10 cellular contexts compared by ENCODE assay signal in the genomic region with DNA sequence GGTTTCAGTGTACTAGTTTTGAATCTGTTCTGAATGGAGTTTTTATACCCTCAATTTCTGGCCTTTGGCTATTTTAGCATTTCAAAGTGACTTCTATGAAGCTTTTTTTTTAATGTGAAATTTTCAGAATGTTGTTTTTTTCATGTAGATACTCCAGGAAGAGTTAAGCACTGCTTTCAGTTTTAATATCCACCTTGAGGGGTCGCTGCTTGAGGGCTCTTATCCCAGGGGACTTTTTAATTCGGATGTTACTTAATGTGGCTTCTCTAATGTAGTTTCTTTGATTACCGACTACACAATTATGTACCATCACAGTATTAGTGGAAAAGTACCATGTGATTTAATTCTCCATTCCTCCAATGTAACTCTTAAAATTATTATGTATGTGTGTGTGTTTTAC. TPM values are rescaled to one million over a fixed set of nuclear protein-coding genes. Genes with fewer than 3 reads are reported as not detected.
A peak's percentile ranks its signal among the peaks of the same experiment; 100 is the strongest.
DNase-seq lines count a peak whose midpoint lies in the region; ATAC-seq, FAIRE-seq and TF ChIP-seq lines count a peak whose summit lies in the region.
"Had no signal": no experiment of that assay in that cellular context is flagged by ENCODE, and none has a peak within 500 bp of the region (broad histone marks: within the 10 kb centered on the region; RNA-seq: fewer than 3 reads in every experiment).

No MANE protein-coding gene starts in this region.

- H3K79me2 ChIP-seq in keratinocyte (ENCODE audit: control insufficient read depth, insufficient read depth, low read length): peaks cover 24% of the 10 kb centered on the region

- H3K9ac ChIP-seq in BLaER1: no peak overlapping the region
- no peak overlapping the region for H3K9ac ChIP-seq in keratinocyte (ENCODE audit: control insufficient read depth, extremely low read depth, insufficient read depth, low read length)

- DNase-seq in GM19239 (ENCODE audit: insufficient read length, low spot score): no peak
- peak; percentile 34 for DNase-seq in amniotic epithelial cell (ENCODE audit: low read depth)
- DNase-seq in keratinocyte (ENCODE audit: low read depth, low spot score): no peak
- no peak for DNase-seq in H54 (ENCODE audit: insufficient read length, low spot score)
- no peak for DNase-seq in GF-D8 (lab: John Stamatoyannopoulos, UW)
- DNase-seq: SW 1271 had no signal

- no peak overlapping the region for H3K27ac ChIP-seq in BLaER1
- H3K27ac ChIP-seq in keratinocyte (ENCODE audit: control insufficient read depth, insufficient read depth, low read length): no peak overlapping the region
- H3K27ac ChIP-seq: skin epidermis had no signal

- no peak for TF ChIP-seq POLR2A in H54 (IDR thresholded peaks at IDR 0.05; ENCODE audit: low read depth, low read length)

- H3K4me3 ChIP-seq in BLaER1: no peak overlapping the region
- no peak overlapping the region for H3K4me3 ChIP-seq in keratinocyte (ENCODE audit: control insufficient read depth in 2 of 3, extremely low read depth in 1 of 3, insufficient read depth in 2 of 3, low read depth in 1 of 3, low read length in 3 of 3)
- H3K4me3 ChIP-seq: skin epidermis had no signal

- H3K4me1 ChIP-seq in BLaER1 (peaks cover 38% of the 10 kb centered on the region), keratinocyte (ENCODE audit: control insufficient read depth, extremely low read depth, insufficient read depth, low read length) (peaks cover 9% of the 10 kb centered on the region)

- peaks cover 59% of the 10 kb centered on the region for H4K20me1 ChIP-seq in BLaER1
- H4K20me1 ChIP-seq in keratinocyte (ENCODE audit: control insufficient read depth, extremely low read depth, insufficient read depth, low read length): no peaks in the 10 kb centered on the region

- H3K27me3 ChIP-seq in BLaER1 (no peaks in the 10 kb centered on the region), keratinocyte (ENCODE audit: control insufficient read depth, extremely low read depth, insufficient read depth, low read length) (no peaks in the 10 kb centered on the region)

- no peaks in the 10 kb centered on the region for H3K9me3 ChIP-seq in BLaER1
- H3K9me3 ChIP-seq in keratinocyte (ENCODE audit: control insufficient read depth, low read depth, low read length): no peaks in the 10 kb centered on the region

- dilution Hi-C loops in keratinocyte (cut with MboI; ENCODE audit: extremely low pct_ligation_motif_present, low sequenced_read_pairs): no loop called here

- no peak overlapping the region for H2AFZ ChIP-seq in keratinocyte (ENCODE audit: control insufficient read depth, low read length)

- peak in 2 of 3 experiments; percentile 4 to 14 for TF ChIP-seq CTCF in keratinocyte (optimal IDR thresholded peaks at IDR 0.05 in 1 of 3, IDR thresholded peaks at IDR 0.05 in 1 of 3, conservative IDR thresholded peaks at IDR 0.05 in 1 of 3; ENCODE audit: extremely low read depth in 1 of 3, insufficient read depth in 2 of 3, low read length in 3 of 3)

- no peaks in the 10 kb centered on the region for H3K9me1 ChIP-seq in keratinocyte (ENCODE audit: control insufficient read depth, extremely low read depth, insufficient read depth, low read length)

- no peak for ATAC-seq in GM19328 (IDR thresholded peaks at IDR 0.05; ENCODE audit: unreplicated experiment)
- ATAC-seq in HG03571 (IDR thresholded peaks at IDR 0.05; ENCODE audit: unreplicated experiment): no peak

- H3K36me3 ChIP-seq in BLaER1 (peaks cover 31% of the 10 kb centered on the region), keratinocyte (ENCODE audit: control insufficient read depth in 2 of 2, extremely low read depth in 1 of 2, insufficient read depth in 2 of 2, low read length in 2 of 2) (peaks cover 2 to 4% of the 10 kb centered on the region in 2 experiments)

- H3K4me2 ChIP-seq in BLaER1 (peak overlapping the region; percentile 50; the same call in 1 of the 2 replicates), keratinocyte (ENCODE audit: control insufficient read depth, extremely low read depth, insufficient read depth, low read depth, low read length) (no peak overlapping the region)

- FAIRE-seq in GM19239 (lab: Jason Lieb, UNC) (peak; percentile 80), keratinocyte (lab: Jason Lieb, UNC) (no peak), H54 (lab: Jason Lieb, UNC) (no peak)

RNA-seq across cellular contexts. Expression of gene IFIT5, which starts 5.2 kb away (rescaled TPM):
- polyA plus RNA-seq in keratinocyte: 10.7 to 15.8 TPM (median 14.8 TPM) in 3 replicates
- polyA plus RNA-seq in keratinocyte (2011; ENCODE audit: low read depth): 1.4 TPM
- polyA plus RNA-seq in keratinocyte (2011; cell fraction: cytosol; rRNA removed): 5.5 and 12.3 TPM in 2 replicates
- polyA plus RNA-seq in keratinocyte (2011; cell fraction: nucleus; rRNA removed): 9.8 and 11.4 TPM in 2 replicates
- polyA plus RNA-seq in keratinocyte (2012; ENCODE audit: low replicate concordance): 2.4 and 14.9 TPM in 2 replicates
- 3.6 to 14.5 TPM (median 7.4 TPM) in 3 replicates for polyA minus RNA-seq in keratinocyte
- polyA minus RNA-seq in keratinocyte (2011; cell fraction: cytosol; rRNA and poly(A)+ RNA removed): 8.8 TPM
- 6.5 and 13.2 TPM in 2 replicates for polyA minus RNA-seq in keratinocyte (2011; cell fraction: nucleus; rRNA and poly(A)+ RNA removed)

RNA-seq across cellular contexts. Expression of gene IFIT1, which starts 27.1 kb away (rescaled TPM):
- 96.9 to 140 TPM (median 112 TPM) in 3 replicates for polyA plus RNA-seq in keratinocyte
- 0.51 TPM for polyA plus RNA-seq in keratinocyte (2011; ENCODE audit: low read depth)
- 47.7 and 95.1 TPM in 2 replicates for polyA plus RNA-seq in keratinocyte (2011; cell fraction: cytosol; rRNA removed)
- polyA plus RNA-seq in keratinocyte (2011; cell fraction: nucleus; rRNA removed): 73.5 and 102 TPM in 2 replicates
- 1.6 and 83.3 TPM in 2 replicates for polyA plus RNA-seq in keratinocyte (2012; ENCODE audit: low replicate concordance)
- polyA minus RNA-seq in keratinocyte: 3.9 to 61.5 TPM (median 32.3 TPM) in 3 replicates
- polyA minus RNA-seq in keratinocyte (2011; cell fraction: cytosol; rRNA and poly(A)+ RNA removed): 20.1 TPM
- polyA minus RNA-seq in keratinocyte (2011; cell fraction: nucleus; rRNA and poly(A)+ RNA removed): 25.6 and 37.2 TPM in 2 replicates

RNA-seq across cellular contexts. Expression of gene IFIT1B, which starts 41.7 kb away (rescaled TPM):
- polyA plus RNA-seq in keratinocyte: not detected in 3 replicates
- not detected for polyA plus RNA-seq in keratinocyte (2011; ENCODE audit: low read depth)
- polyA plus RNA-seq in keratinocyte (2011; cell fraction: cytosol; rRNA removed): not detected in 2 replicates
- polyA plus RNA-seq in keratinocyte (2011; cell fraction: nucleus; rRNA removed): not detected in 2 replicates
- polyA plus RNA-seq in keratinocyte (2012; ENCODE audit: low replicate concordance): not detected in 2 replicates
- polyA minus RNA-seq in keratinocyte: not detected in 3 replicates
- polyA minus RNA-seq in keratinocyte (2011; cell fraction: cytosol; rRNA and poly(A)+ RNA removed): not detected
- polyA minus RNA-seq in keratinocyte (2011; cell fraction: nucleus; rRNA and poly(A)+ RNA removed): not detected in 2 replicates
